Comparison of ENCODE assay signal across 8 cellular contexts in genomic region chrX:103464071-103464773, GRCh38. TPM values are rescaled to one million over a fixed set of nuclear protein-coding genes. Genes with fewer than 3 reads are reported as not detected.
DNase-seq lines count a peak whose midpoint lies in the region; ATAC-seq and TF ChIP-seq lines count a peak whose summit lies in the region.

No MANE protein-coding gene starts in this region.

- POLR2A ChIA-PET in BJ (lab: Charles Lee): interaction anchor here (1.3 kb wide), 1 partner anchor 108 kb away, joined by 3 read pairs; no protein-coding TSS in a partner anchor

- H3K36me3 Mint-ChIP-seq in activated naive CD8-positive, alpha-beta T cell treated with anti-CD3 and anti-CD28 coated beads for 36 hours: no peaks in the 10 kb centered on the region

- TF ChIP-seq CTCF in BJ (IDR thresholded peaks at IDR 0.05; ENCODE audit: insufficient read depth, low read depth, low read length) (peak; percentile 43), heart left ventricle (IDR thresholded peaks at IDR 0.05) (peak in 6 of 12 donors; percentile 16 to 40 (median 18))

- H3K4me3 ChIP-seq in BJ (ENCODE audit: low read depth, low read length) (no peak overlapping the region), heart left ventricle (peak overlapping the region in 10 of 12 donors; percentile 15 to 55 (median 36))

- H3K4me1 Mint-ChIP-seq in activated naive CD8-positive, alpha-beta T cell treated with anti-CD3 and anti-CD28 coated beads for 36 hours: peaks cover 8% of the 10 kb centered on the region

- H3K27me3 ChIP-seq in BJ (ENCODE audit: control insufficient read depth, insufficient read depth, low read length) (no peaks in the 10 kb centered on the region), heart left ventricle (peaks cover 0 to 10% (median 0%) of the 10 kb centered on the region in 9 donors)

- H3K27ac ChIP-seq in heart left ventricle: no peak overlapping the region

- no peaks in the 10 kb centered on the region for H3K4me1 ChIP-seq in heart left ventricle

- H3K9me3 ChIP-seq in heart left ventricle: peaks cover 0 to 6% (median 0%) of the 10 kb centered on the region in 12 donors

- no peaks in the 10 kb centered on the region for H3K9me3 Mint-ChIP-seq in activated naive CD8-positive, alpha-beta T cell treated with anti-CD3 and anti-CD28 coated beads for 36 hours

- whole genome bisulfite sequencing in heart left ventricle, 4 donors: 30 to 46% (median 32%) methylated on average over 8 of the region's 8 CpGs

- ATAC-seq in GM18517 (IDR thresholded peaks at IDR 0.05; ENCODE audit: unreplicated experiment): peak; percentile 65
- peak; percentile 77 for ATAC-seq in HG02943 (IDR thresholded peaks at IDR 0.05; ENCODE audit: low read depth, unreplicated experiment)
- ATAC-seq in heart left ventricle: peak in 3 of 4 donors; percentile 44 to 71 (median 53)

- no peak for DNase-seq in BJ (ENCODE audit: low read depth)
- peak; percentile 12 for DNase-seq in NCI-H345 treated with DMSO at 0.1 percent for 48 hours (lab: John Stamatoyannopoulos, UW; ENCODE audit: unreplicated experiment)
- DNase-seq in activated naive CD8-positive, alpha-beta T cell treated with anti-CD3 and anti-CD28 coated beads for 36 hours: peak; percentile 6
- DNase-seq in heart left ventricle: peak in 2 of 5 donors; percentile 4 to 17
- DNase-seq in retina: peak; percentile 6
- DNase-seq in GM19240 (ENCODE audit: insufficient read length, low spot score): no peak

- H3K4me3 Mint-ChIP-seq in activated naive CD8-positive, alpha-beta T cell treated with anti-CD3 and anti-CD28 coated beads for 36 hours: peak overlapping the region; percentile 79

- H3K36me3 ChIP-seq in BJ (ENCODE audit: control insufficient read depth, insufficient read depth, low read length) (no peaks in the 10 kb centered on the region), heart left ventricle (no peaks in the 10 kb centered on the region)

- no peak for TF ChIP-seq POLR2A in heart left ventricle (IDR thresholded peaks at IDR 0.05)

- H3K27me3 Mint-ChIP-seq in activated naive CD8-positive, alpha-beta T cell treated with anti-CD3 and anti-CD28 coated beads for 36 hours: peaks cover 3% of the 10 kb centered on the region

- H3K27ac Mint-ChIP-seq in activated naive CD8-positive, alpha-beta T cell treated with anti-CD3 and anti-CD28 coated beads for 36 hours: no peak overlapping the region

- CTCF ChIA-PET in BJ (lab: Yijun Ruan, JAX): interaction anchor here (0.7 to 4.6 kb wide), 18 partner anchors 11 to 253 kb away, joined by 3 to 28 read pairs (median 4); partner anchors contain the start of gene TCEAL9

- intact Hi-C loops in heart left ventricle (cut with DNase I): loop anchor here in 9 of 10 donors (1.0 to 10.0 kb wide), 6 partner anchors 119 to 253 kb away; partner anchors contain the start of gene BEX4 (in 1 of the 9)

RNA-seq across cellular contexts. Expression of gene RAB40A, which starts 55.1 kb away (rescaled TPM):
- polyA plus RNA-seq in BJ (2011; rRNA removed) (0.48 and 0.56 TPM in 2 replicates), heart left ventricle (under 1 TPM in 1 of 2 donors, not detected in 1; 0.11 TPM)
- polyA minus RNA-seq in BJ (2011; rRNA and poly(A)+ RNA removed): 0.31 and 0.38 TPM in 2 replicates
- under 1 TPM; 0.14 to 0.20 TPM for total RNA-seq in activated naive CD8-positive, alpha-beta T cell treated with anti-CD3 and anti-CD28 coated beads for 36 hours
- under 1 TPM in 4 of 9 donors, not detected in 5; 0.12 to 0.43 (median 0.17) TPM for total RNA-seq in heart left ventricle

Comparison
In these comparisons a context has a peak if more than half of its experiments do, and no peak if none do; other contexts are left out.
1. DNase-seq: peak in NCI-H345 treated with DMSO at 0.1 percent for 48 hours (single experiment), activated naive CD8-positive, alpha-beta T cell treated with anti-CD3 and anti-CD28 coated beads for 36 hours (single experiment) and retina (single experiment); none in BJ (single experiment) and GM19240 (single experiment).
2. Peak in every context shown above with its lines, with median percentiles within 50 percentile points of each other: ATAC-seq.